ENCODE assay signal across 22 cellular contexts in the genomic region with DNA sequence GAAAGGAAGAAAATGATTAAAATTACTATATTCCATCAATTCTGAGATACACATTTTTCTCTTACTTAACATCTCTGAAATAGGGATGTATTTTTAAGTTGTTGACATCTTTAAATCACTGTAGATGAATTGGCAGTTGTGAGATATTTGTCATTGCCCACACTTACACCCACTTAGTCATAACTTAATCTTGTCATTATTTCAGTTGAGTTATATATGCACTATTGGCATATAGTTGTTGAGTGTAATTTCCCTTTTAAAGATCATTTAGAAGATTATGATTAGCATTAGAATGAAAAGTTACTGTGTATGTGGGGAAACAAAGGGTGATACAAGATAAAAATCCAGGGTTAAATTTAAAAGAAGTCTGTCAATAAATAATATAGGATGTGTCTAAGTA.
DNase-seq lines count a peak whose midpoint lies in the region; ATAC-seq and TF ChIP-seq lines count a peak whose summit lies in the region.
"Had no signal": no experiment of that assay in that cellular context is flagged by ENCODE, and none has a peak within 500 bp of the region (broad histone marks: within the 10 kb centered on the region; RNA-seq: fewer than 3 reads in every experiment).

No MANE protein-coding gene starts in this region.

- no peak for ATAC-seq in activated naive CD8-positive, alpha-beta T cell treated with anti-CD3 and anti-CD28 coated beads, Interleukin-2, amount 50 U/mL, for 24 hours
- no peak for ATAC-seq in GM21825 (IDR thresholded peaks at IDR 0.05; ENCODE audit: unreplicated experiment)
- no peak for ATAC-seq in GM21619 (IDR thresholded peaks at IDR 0.05; ENCODE audit: unreplicated experiment)
- ATAC-seq: gastrocnemius medialis, left colon, psoas muscle had no signal

- no peak for TF ChIP-seq CTCF in nephron (IDR thresholded peaks at IDR 0.05; ENCODE audit: unreplicated experiment in 3 of 3)

- no peaks in the 10 kb centered on the region for H3K9me3 Mint-ChIP-seq in activated T-cell treated with anti-CD3 and anti-CD28 coated beads, Interleukin-2, amount 50 U/mL, for 24 hours
- H3K9me3 Mint-ChIP-seq in activated naive CD8-positive, alpha-beta T cell treated with anti-CD3 and anti-CD28 coated beads, Interleukin-2, amount 50 U/mL, for 24 hours: no peaks in the 10 kb centered on the region
- no peaks in the 10 kb centered on the region for H3K9me3 Mint-ChIP-seq in nephron

- H3K27ac Mint-ChIP-seq in activated T-cell treated with anti-CD3 and anti-CD28 coated beads, Interleukin-2, amount 50 U/mL, for 24 hours: peak overlapping the region; percentile 64
- H3K27ac Mint-ChIP-seq in activated naive CD8-positive, alpha-beta T cell treated with anti-CD3 and anti-CD28 coated beads, Interleukin-2, amount 50 U/mL, for 24 hours: peak overlapping the region; percentile 52
- H3K27ac Mint-ChIP-seq in nephron: peak overlapping the region in 1 of 3 experiments; percentile 56
- H3K27ac Mint-ChIP-seq: activated CD4-positive, alpha-beta T cell treated with anti-CD3 and anti-CD28 coated beads, Interleukin-2, amount 10 ng/mL, durations not matched to agents 24 days and 14 days; activated naive CD8-positive, alpha-beta T cell treated with anti-CD3 and anti-CD28 coated beads, Interleukin-2, amount 10 ng/mL, durations not matched to agents 7 days and 5 days had no signal

- POLR2A ChIA-PET in HEK293T (lab: Yijun Ruan, JAX): no interaction called here

- DNase-seq in activated T-cell treated with anti-CD3 and anti-CD28 coated beads, Interleukin-2, amount 50 U/mL, for 24 hours: no peak
- DNase-seq in activated T-cell treated with anti-CD3 and anti-CD28 coated beads for 4 hours: no peak
- DNase-seq in HEK293T (ENCODE audit: extremely low spot score): no peak
- DNase-seq in activated naive CD8-positive, alpha-beta T cell treated with anti-CD3 and anti-CD28 coated beads, Interleukin-2, amount 50 U/mL, for 24 hours: no peak
- DNase-seq in globus pallidus (ENCODE audit: low spot score): no peak
- DNase-seq: activated CD4-positive, alpha-beta T cell treated with anti-CD3 and anti-CD28 coated beads, Interleukin-2, amount 10 ng/mL, durations not matched to agents 24 days and 14 days; activated naive CD8-positive, alpha-beta T cell treated with anti-CD3 and anti-CD28 coated beads, Interleukin-2, amount 10 ng/mL, durations not matched to agents 7 days and 5 days; brain microvascular endothelial cell; dermis blood vessel endothelial cell; DMS 273 treated with DMSO at 0.1 percent for 48 hours; erythroblast; gastrocnemius medialis; left colon; midbrain; NCI-H1048; NCI-H2029; NK-92 treated with Interleukin-12 subunit alpha and Interleukin-12 subunit beta, amount 100 ng/mL, for 24 hours; psoas muscle; uterus had no signal

- CTCF ChIA-PET in HEK293T (lab: Yijun Ruan, JAX): no interaction called here

- H3K36me3 Mint-ChIP-seq in activated T-cell treated with anti-CD3 and anti-CD28 coated beads, Interleukin-2, amount 50 U/mL, for 24 hours (ENCODE audit: low read depth): peaks cover 45% of the 10 kb centered on the region
- H3K36me3 Mint-ChIP-seq in activated naive CD8-positive, alpha-beta T cell treated with anti-CD3 and anti-CD28 coated beads, Interleukin-2, amount 50 U/mL, for 24 hours (ENCODE audit: low read depth): peaks cover 27% of the 10 kb centered on the region
- peaks cover 22% of the 10 kb centered on the region for H3K36me3 Mint-ChIP-seq in nephron (ENCODE audit: low read depth)

- H3K4me1 Mint-ChIP-seq in activated T-cell treated with anti-CD3 and anti-CD28 coated beads, Interleukin-2, amount 50 U/mL, for 24 hours (ENCODE audit: low read depth): peaks cover 47% of the 10 kb centered on the region
- H3K4me1 Mint-ChIP-seq in activated naive CD8-positive, alpha-beta T cell treated with anti-CD3 and anti-CD28 coated beads, Interleukin-2, amount 50 U/mL, for 24 hours: peaks cover 36% of the 10 kb centered on the region
- H3K4me1 Mint-ChIP-seq in nephron: peaks cover 16% of the 10 kb centered on the region

- H3K4me3 Mint-ChIP-seq in activated T-cell treated with anti-CD3 and anti-CD28 coated beads, Interleukin-2, amount 50 U/mL, for 24 hours: no peak overlapping the region
- no peak overlapping the region for H3K4me3 Mint-ChIP-seq in activated naive CD8-positive, alpha-beta T cell treated with anti-CD3 and anti-CD28 coated beads, Interleukin-2, amount 50 U/mL, for 24 hours
- peak overlapping the region in 2 of 3 experiments; percentile 9 to 28 for H3K4me3 Mint-ChIP-seq in nephron
- H3K4me3 Mint-ChIP-seq: activated CD4-positive, alpha-beta T cell treated with anti-CD3 and anti-CD28 coated beads, Interleukin-2, amount 10 ng/mL, durations not matched to agents 24 days and 14 days; activated naive CD8-positive, alpha-beta T cell treated with anti-CD3 and anti-CD28 coated beads, Interleukin-2, amount 10 ng/mL, durations not matched to agents 7 days and 5 days had no signal

- no peaks in the 10 kb centered on the region for H3K27me3 Mint-ChIP-seq in activated T-cell treated with anti-CD3 and anti-CD28 coated beads, Interleukin-2, amount 50 U/mL, for 24 hours
- no peaks in the 10 kb centered on the region for H3K27me3 Mint-ChIP-seq in activated naive CD8-positive, alpha-beta T cell treated with anti-CD3 and anti-CD28 coated beads, Interleukin-2, amount 50 U/mL, for 24 hours
- H3K27me3 Mint-ChIP-seq in nephron (ENCODE audit: low read depth): no peaks in the 10 kb centered on the region
- H3K27me3 Mint-ChIP-seq: activated CD4-positive, alpha-beta T cell treated with anti-CD3 and anti-CD28 coated beads, Interleukin-2, amount 10 ng/mL, durations not matched to agents 24 days and 14 days; activated naive CD8-positive, alpha-beta T cell treated with anti-CD3 and anti-CD28 coated beads, Interleukin-2, amount 10 ng/mL, durations not matched to agents 7 days and 5 days had no signal

TF ChIP-seq in HEK293T, 16 proteins besides CTCF, POLR2A, EP300 and RAD21:
- TF ChIP-seq, protein P1, sequence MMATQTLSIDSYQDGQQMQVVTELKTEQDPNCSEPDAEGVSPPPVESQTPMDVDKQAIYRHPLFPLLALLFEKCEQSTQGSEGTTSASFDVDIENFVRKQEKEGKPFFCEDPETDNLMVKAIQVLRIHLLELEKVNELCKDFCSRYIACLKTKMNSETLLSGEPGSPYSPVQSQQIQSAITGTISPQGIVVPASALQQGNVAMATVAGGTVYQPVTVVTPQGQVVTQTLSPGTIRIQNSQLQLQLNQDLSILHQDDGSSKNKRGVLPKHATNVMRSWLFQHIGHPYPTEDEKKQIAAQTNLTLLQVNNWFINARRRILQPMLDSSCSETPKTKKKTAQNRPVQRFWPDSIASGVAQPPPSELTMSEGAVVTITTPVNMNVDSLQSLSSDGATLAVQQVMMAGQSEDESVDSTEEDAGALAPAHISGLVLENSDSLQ (IDR thresholded peaks at IDR 0.05): peak; percentile 25; the same call in 1 of the 2 replicates
- TF ChIP-seq FOXM1 (IDR thresholded peaks at IDR 0.05; ENCODE audit: borderline replicate concordance): no peak
- TF ChIP-seq ELF4 (IDR thresholded peaks at IDR 0.05): no peak

Comparison
In these comparisons a context has a peak if more than half of its experiments do, and no peak if none do; other contexts are left out.
1. H3K4me3 Mint-ChIP-seq: peak in nephron (2 of 3); none in activated T-cell treated with anti-CD3 and anti-CD28 coated beads, Interleukin-2, amount 50 U/mL, for 24 hours (single experiment) and activated naive CD8-positive, alpha-beta T cell treated with anti-CD3 and anti-CD28 coated beads, Interleukin-2, amount 50 U/mL, for 24 hours (single experiment).